Comparison of ENCODE assay signal across 9 cellular contexts in the genomic region with DNA sequence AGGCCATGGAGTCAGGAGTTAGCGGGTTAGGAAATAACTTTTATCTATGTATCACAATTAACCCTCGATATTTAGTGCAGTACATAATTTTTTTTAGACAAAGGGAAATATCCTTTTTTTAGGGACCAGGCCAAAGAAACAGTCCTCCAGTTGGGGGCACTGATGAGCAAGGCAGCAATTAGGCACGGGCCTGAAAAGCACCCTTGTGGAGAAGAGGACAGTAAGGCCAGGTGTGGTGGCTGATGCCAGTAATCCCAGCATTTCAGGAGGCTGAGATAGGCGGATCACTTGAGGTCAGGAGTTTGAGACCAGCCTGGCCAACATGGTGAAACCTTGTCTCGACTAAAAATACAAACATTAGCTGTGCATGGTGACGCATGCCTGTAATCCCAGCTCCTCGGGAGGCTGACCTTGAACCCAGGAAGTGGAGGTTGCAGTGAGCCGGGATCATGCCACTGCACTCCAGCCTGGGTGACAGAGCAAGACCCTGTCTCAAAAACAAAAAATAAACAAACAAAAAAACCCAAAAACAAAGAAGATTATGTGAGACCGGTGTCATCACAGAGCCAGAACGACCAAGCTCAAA.
DNase-seq lines count a peak whose midpoint lies in the region; ATAC-seq, FAIRE-seq and TF ChIP-seq lines count a peak whose summit lies in the region.
"Had no signal": no experiment of that assay in that cellular context is flagged by ENCODE, and none has a peak within 500 bp of the region (broad histone marks: within the 10 kb centered on the region; RNA-seq: fewer than 3 reads in every experiment).

No MANE protein-coding gene starts in this region.

- no peak for ATAC-seq in activated T-cell treated with anti-CD3 and anti-CD28 coated beads, Interleukin-2, amount 50 U/mL, for 72 hours (replicated peaks in 1 of 2)
- no peak for ATAC-seq in activated T-cell treated with anti-CD3 and anti-CD28 coated beads, Interleukin-2, amount 50 U/mL, for 4 hours
- no peak for ATAC-seq in HG03135 (IDR thresholded peaks at IDR 0.05; ENCODE audit: unreplicated experiment)

- H3K27ac Mint-ChIP-seq in activated T-cell treated with anti-CD3 and anti-CD28 coated beads, Interleukin-2, amount 50 U/mL, for 72 hours, result peak overlapping the region; percentile 66
- H3K27ac Mint-ChIP-seq: CD4-positive, CD25-positive, alpha-beta regulatory T cell had no signal

- H3K9me3 ChIP-seq in small intestine (ENCODE audit: control insufficient read depth, low read depth) (no peaks in the 10 kb centered on the region), tibial artery (no peaks in the 10 kb centered on the region)

- H3K36me3 ChIP-seq in small intestine (ENCODE audit: control insufficient read depth in 2 of 2, insufficient read depth in 2 of 2, low read length in 2 of 2), result peaks cover 0 to 3% of the 10 kb centered on the region in 2 donors
- H3K36me3 ChIP-seq in tibial artery, result peaks cover 0 to 6% (median 4%) of the 10 kb centered on the region in 3 donors

- H3K4me3 ChIP-seq in LNCaP clone FGC (ENCODE audit: low read depth, low read length), result no peak overlapping the region
- no peak overlapping the region for H3K4me3 ChIP-seq in small intestine (ENCODE audit: low read depth in 1 of 2, low read length in 2 of 2)
- H3K4me3 ChIP-seq in tibial artery, result no peak overlapping the region

- H3K27me3 ChIP-seq in small intestine (ENCODE audit: control insufficient read depth in 2 of 2, insufficient read depth in 2 of 2, low read length in 2 of 2), result no peaks in the 10 kb centered on the region
- H3K27me3 ChIP-seq in tibial artery, result no peaks in the 10 kb centered on the region

- H3K4me1 ChIP-seq in small intestine (ENCODE audit: control insufficient read depth in 2 of 2, insufficient read depth in 1 of 2, low read depth in 1 of 2, low read length in 1 of 2) (no peaks in the 10 kb centered on the region), tibial artery (no peaks in the 10 kb centered on the region)

- intact Hi-C loops in tibial artery (cut with DNase I; ENCODE audit: low total_unique reads), result no loop called here

- peaks cover 0 to 4% of the 10 kb centered on the region in 2 donors for H3K9me3 Mint-ChIP-seq in activated T-cell treated with anti-CD3 and anti-CD28 coated beads, Interleukin-2, amount 50 U/mL, for 72 hours
- H3K9me3 Mint-ChIP-seq in activated T-cell treated with anti-CD3 and anti-CD28 coated beads, Interleukin-2, amount 50 U/mL, for 4 hours, result no peaks in the 10 kb centered on the region

- H3K4me3 Mint-ChIP-seq in activated T-cell treated with anti-CD3 and anti-CD28 coated beads, Interleukin-2, amount 50 U/mL, for 72 hours, result no peak overlapping the region
- no peak overlapping the region for H3K4me3 Mint-ChIP-seq in activated T-cell treated with anti-CD3 and anti-CD28 coated beads, Interleukin-2, amount 50 U/mL, for 4 hours
- H3K4me3 Mint-ChIP-seq: CD4-positive, CD25-positive, alpha-beta regulatory T cell had no signal

- H3K36me3 Mint-ChIP-seq in activated T-cell treated with anti-CD3 and anti-CD28 coated beads, Interleukin-2, amount 50 U/mL, for 72 hours (ENCODE audit: insufficient read depth in 2 of 2), result peaks cover 2 to 5% of the 10 kb centered on the region in 2 donors
- peaks cover 38% of the 10 kb centered on the region for H3K36me3 Mint-ChIP-seq in activated T-cell treated with anti-CD3 and anti-CD28 coated beads, Interleukin-2, amount 50 U/mL, for 4 hours (ENCODE audit: insufficient read depth)

- no peak for DNase-seq in activated T-cell treated with anti-CD3 and anti-CD28 coated beads, Interleukin-2, amount 50 U/mL, for 72 hours
- no peak for DNase-seq in activated T-cell treated with anti-CD3 and anti-CD28 coated beads, Interleukin-2, amount 50 U/mL, for 4 hours
- DNase-seq in LNCaP clone FGC (ENCODE audit: low read depth), result no peak
- DNase-seq in dermis blood vessel endothelial cell, result peak; percentile 28
- peak; percentile 24 for DNase-seq in small intestine
- no peak for DNase-seq in tibial artery
- no peak for DNase-seq in mesenteric fat pad (ENCODE audit: low spot score)
- DNase-seq: CD4-positive, CD25-positive, alpha-beta regulatory T cell had no signal

- no peak for FAIRE-seq in small intestine (lab: Jason Lieb, UNC)

- TF ChIP-seq CTCF in LNCaP clone FGC (IDR thresholded peaks at IDR 0.05; ENCODE audit: control insufficient read depth, extremely low read depth, insufficient read depth) (peak; percentile 63), tibial artery (IDR thresholded peaks at IDR 0.05) (no peak)

- H3K27me3 Mint-ChIP-seq in activated T-cell treated with anti-CD3 and anti-CD28 coated beads, Interleukin-2, amount 50 U/mL, for 72 hours (ENCODE audit: low read depth), result no peaks in the 10 kb centered on the region
- H3K27me3 Mint-ChIP-seq in activated T-cell treated with anti-CD3 and anti-CD28 coated beads, Interleukin-2, amount 50 U/mL, for 4 hours (ENCODE audit: low read depth), result no peaks in the 10 kb centered on the region
- H3K27me3 Mint-ChIP-seq: CD4-positive, CD25-positive, alpha-beta regulatory T cell had no signal

- H3K4me1 Mint-ChIP-seq in activated T-cell treated with anti-CD3 and anti-CD28 coated beads, Interleukin-2, amount 50 U/mL, for 72 hours (ENCODE audit: low read depth), result peaks cover 20% of the 10 kb centered on the region
- peaks cover 5% of the 10 kb centered on the region for H3K4me1 Mint-ChIP-seq in activated T-cell treated with anti-CD3 and anti-CD28 coated beads, Interleukin-2, amount 50 U/mL, for 4 hours (ENCODE audit: low read depth)

- H3K27ac ChIP-seq in small intestine (ENCODE audit: low read depth in 1 of 2, low read length in 1 of 2) (no peak overlapping the region), tibial artery (no peak overlapping the region)

- WGBS in small intestine, 3 donors, result 49 to 74% (median 58%) methylated on average over 10 of the region's 10 CpGs

Comparison
In these comparisons a context has a peak if more than half of its experiments do, and no peak if none do; other contexts are left out.
1. DNase-seq: peak in dermis blood vessel endothelial cell (single experiment) and small intestine (single experiment); none in activated T-cell treated with anti-CD3 and anti-CD28 coated beads, Interleukin-2, amount 50 U/mL, for 72 hours (0 of 2), activated T-cell treated with anti-CD3 and anti-CD28 coated beads, Interleukin-2, amount 50 U/mL, for 4 hours (single experiment), LNCaP clone FGC (single experiment), tibial artery (0 of 2) and mesenteric fat pad (single experiment).